Comparison of ENCODE assay signal across 19 cellular contexts in the genomic region with DNA sequence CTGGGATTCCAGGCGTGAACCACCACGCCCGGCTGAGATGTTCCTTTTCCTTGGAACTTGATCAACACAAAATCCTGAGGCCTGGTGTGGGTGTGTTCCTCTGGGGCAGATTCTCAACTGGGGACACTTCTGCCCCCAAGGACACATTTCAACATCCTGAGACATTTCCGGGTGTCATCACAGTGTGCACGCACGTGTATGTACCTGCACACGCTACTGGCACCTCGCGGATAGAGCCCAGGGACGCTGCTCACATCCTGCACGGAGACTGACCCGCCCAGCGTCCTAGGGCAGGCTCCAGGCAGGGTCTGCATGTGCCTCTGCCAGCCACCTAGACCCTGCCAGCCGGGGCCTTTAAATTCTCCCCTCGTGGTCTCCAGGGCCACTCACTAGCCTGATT. TPM values are rescaled to one million over a fixed set of nuclear protein-coding genes. Genes with fewer than 3 reads are reported as not detected.
"Had no signal": no experiment of that assay in that cellular context is flagged by ENCODE, and none has a peak within 500 bp of the region (broad histone marks: within the 10 kb centered on the region; RNA-seq: fewer than 3 reads in every experiment).

No MANE protein-coding gene starts in this region.

- H3K27ac Mint-ChIP-seq: activated CD4-positive, alpha-beta T cell treated with anti-CD3 and anti-CD28 coated beads for 36 hours; activated naive CD4-positive, alpha-beta T cell treated with anti-CD3 and anti-CD28 coated beads, Interleukin-2, amount 50 U/mL, for 24 hours; natural killer cell; stimulated activated memory B cell treated with anti-CD40 and anti-IgM and Interleukin-4, amounts not matched to agents 10 μg/mL and 1 μg/mL and 100 μg/mL, for 72 hours; WTC11 had no signal

- H3K9ac ChIP-seq: parathyroid adenoma had no signal

- H3K4me1 ChIP-seq: parathyroid adenoma had no signal

- H3K27me3 Mint-ChIP-seq: activated CD4-positive, alpha-beta T cell treated with anti-CD3 and anti-CD28 coated beads for 36 hours; activated naive CD4-positive, alpha-beta T cell treated with anti-CD3 and anti-CD28 coated beads, Interleukin-2, amount 50 U/mL, for 24 hours had no signal

- H3K9me3 ChIP-seq: ascending aorta, lower lobe of right lung, neutrophil, thoracic aorta, upper lobe of left lung had no signal

- H2AFZ ChIP-seq: parathyroid adenoma had no signal

- H3K4me1 Mint-ChIP-seq: activated CD4-positive, alpha-beta T cell treated with anti-CD3 and anti-CD28 coated beads for 36 hours; WTC11 had no signal

- H3K4me3 Mint-ChIP-seq: activated CD4-positive, alpha-beta T cell treated with anti-CD3 and anti-CD28 coated beads for 36 hours; activated naive CD4-positive, alpha-beta T cell treated with anti-CD3 and anti-CD28 coated beads, Interleukin-2, amount 50 U/mL, for 24 hours; natural killer cell; stimulated activated memory B cell treated with anti-CD40 and anti-IgM and Interleukin-4, amounts not matched to agents 10 μg/mL and 1 μg/mL and 100 μg/mL, for 72 hours; WTC11 had no signal

- H3K36me3 Mint-ChIP-seq: activated naive CD4-positive, alpha-beta T cell treated with anti-CD3 and anti-CD28 coated beads, Interleukin-2, amount 50 U/mL, for 24 hours; natural killer cell; stimulated activated memory B cell treated with anti-CD40 and anti-IgM and Interleukin-4, amounts not matched to agents 10 μg/mL and 1 μg/mL and 100 μg/mL, for 72 hours had no signal

- DNase-seq: activated CD4-positive, alpha-beta T cell treated with anti-CD3 and anti-CD28 coated beads for 36 hours; activated CD4-positive, alpha-beta T cell treated with anti-CD3 and anti-CD28 coated beads, Interleukin-2, amount 50 U/mL, for 48 hours; activated gamma-delta T cell; hypothalamus; islet precursor cell; lower lobe of right lung; natural killer cell; stimulated activated CD4-positive, alpha-beta T cell treated with anti-CD3 and anti-CD28 coated beads, Interleukin-4, amount 100 ng/mL, for 4 hours had no signal

- H3K36me3 ChIP-seq: ascending aorta, lower lobe of right lung, neutrophil, thoracic aorta, upper lobe of left lung had no signal

- ATAC-seq: activated CD4-positive, alpha-beta T cell treated with anti-CD3 and anti-CD28 coated beads for 36 hours; lower lobe of right lung; natural killer cell; sciatic nerve; stimulated activated memory B cell treated with anti-CD40 and anti-IgM and Interleukin-4, amounts not matched to agents 10 μg/mL and 1 μg/mL and 100 μg/mL, for 72 hours; WTC11 had no signal

- H3K27me3 ChIP-seq: ascending aorta, upper lobe of left lung had no signal

- H3K79me2 ChIP-seq: parathyroid adenoma had no signal

- H3K27ac ChIP-seq: ascending aorta, lower lobe of right lung, neutrophil, parathyroid adenoma, thoracic aorta, upper lobe of left lung had no signal

- H3K4me3 ChIP-seq: ascending aorta, lower lobe of right lung, thoracic aorta, upper lobe of left lung had no signal

- H3K9me3 Mint-ChIP-seq: activated naive CD4-positive, alpha-beta T cell treated with anti-CD3 and anti-CD28 coated beads, Interleukin-2, amount 50 U/mL, for 24 hours; natural killer cell; stimulated activated memory B cell treated with anti-CD40 and anti-IgM and Interleukin-4, amounts not matched to agents 10 μg/mL and 1 μg/mL and 100 μg/mL, for 72 hours; WTC11 had no signal

RNA-seq across cellular contexts. Expression of a gene that starts 8.5 kb away (rescaled TPM):
- total RNA-seq: ascending aorta, dermis microvascular lymphatic vessel endothelial cell, epithelial cell of proximal tubule, natural killer cell had no signal
